ENCODE assay signal across 10 cellular contexts in the genomic region with DNA sequence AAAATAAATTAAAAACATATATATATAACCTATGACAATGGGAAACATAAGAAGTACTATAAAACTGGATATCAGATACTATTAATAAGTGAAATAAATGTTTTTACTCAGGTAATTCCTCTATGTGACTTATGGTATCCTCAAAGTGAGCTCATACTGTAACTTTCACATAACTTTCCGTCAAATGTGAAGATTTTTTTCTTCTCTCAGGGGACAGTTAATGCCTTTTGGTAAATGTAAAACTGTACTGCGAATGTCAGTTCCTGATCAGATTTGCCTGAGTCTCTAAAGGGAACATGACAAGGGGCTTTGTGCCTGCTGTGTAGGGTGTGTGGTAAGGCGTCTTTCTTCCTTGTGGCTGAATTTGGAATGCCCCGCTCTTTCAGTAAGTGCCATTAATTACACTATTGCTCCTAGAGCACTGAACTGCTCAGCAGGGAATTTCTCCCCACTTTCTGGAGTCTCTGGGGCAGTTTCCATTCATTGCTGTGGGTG.
DNase-seq lines count a peak whose midpoint lies in the region; ATAC-seq, FAIRE-seq and TF ChIP-seq lines count a peak whose summit lies in the region.
"Had no signal": no experiment of that assay in that cellular context is flagged by ENCODE, and none has a peak within 500 bp of the region (broad histone marks: within the 10 kb centered on the region; RNA-seq: fewer than 3 reads in every experiment).

No MANE protein-coding gene starts in this region.

- DNase-seq in stimulated activated naive CD8-positive, alpha-beta T cell treated with anti-CD3 and anti-CD28 coated beads, Interleukin-15, Interleukin-2, amounts not matched to agents 100 U/mL and 50 U/mL, for 24 hours = no peak
- DNase-seq in stimulated activated naive CD8-positive, alpha-beta T cell treated with anti-CD3 and anti-CD28 coated beads, Interleukin-15, amount 100 ng/mL, for 72 hours = no peak
- DNase-seq in chondrocyte (ENCODE audit: low spot score) = no peak
- no peak for DNase-seq in GM19239 (ENCODE audit: insufficient read length, low spot score)
- no peak for DNase-seq in NCI-H510A treated with DMSO at 0.1 percent for 48 hours (lab: John Stamatoyannopoulos, UW)
- DNase-seq in HPDE6-E6E7 (ENCODE audit: extremely low spot score) = no peak
- DNase-seq: stimulated activated CD4-positive, alpha-beta T cell treated with anti-CD3 and anti-CD28 coated beads, Interleukin-12 subunit alpha, Interleukin-12 subunit beta, amount 100 ng/mL, for 4 hours had no signal

- no peaks in the 10 kb centered on the region for H3K36me3 ChIP-seq in duodenal mucosa (ENCODE audit: control insufficient read depth in 1 of 2, insufficient read depth in 2 of 2, low read length in 2 of 2)

- H3K27me3 Mint-ChIP-seq in stimulated activated naive CD8-positive, alpha-beta T cell treated with anti-CD3 and anti-CD28 coated beads, Interleukin-15, amount 100 ng/mL, for 72 hours = no peaks in the 10 kb centered on the region
- no peaks in the 10 kb centered on the region for H3K27me3 Mint-ChIP-seq in chondrocyte (ENCODE audit: low read depth)
- H3K27me3 Mint-ChIP-seq: CD4-positive, CD25-positive, alpha-beta regulatory T cell had no signal

- TF ChIP-seq CTCF in chondrocyte (IDR thresholded peaks at IDR 0.05) = no peak

- peak overlapping the region; percentile 50 for H3K27ac ChIP-seq in duodenal mucosa (ENCODE audit: low read depth, low read length)

- H3K27ac Mint-ChIP-seq in stimulated activated naive CD8-positive, alpha-beta T cell treated with anti-CD3 and anti-CD28 coated beads, Interleukin-15, amount 100 ng/mL, for 72 hours = peak overlapping the region in 1 of 2 donors; percentile 53
- H3K27ac Mint-ChIP-seq in chondrocyte (ENCODE audit: unreplicated experiment) = no peak overlapping the region
- H3K27ac Mint-ChIP-seq: CD4-positive, CD25-positive, alpha-beta regulatory T cell had no signal

- H3K36me3 Mint-ChIP-seq in chondrocyte (ENCODE audit: low read depth) = peaks cover 5% of the 10 kb centered on the region
- H3K36me3 Mint-ChIP-seq: CD4-positive, CD25-positive, alpha-beta regulatory T cell had no signal

- peaks cover 6 to 14% of the 10 kb centered on the region in 2 donors for H3K9me3 Mint-ChIP-seq in stimulated activated naive CD8-positive, alpha-beta T cell treated with anti-CD3 and anti-CD28 coated beads, Interleukin-15, amount 100 ng/mL, for 72 hours
- peaks cover 7% of the 10 kb centered on the region for H3K9me3 Mint-ChIP-seq in chondrocyte (ENCODE audit: low read depth)

- no peak overlapping the region for H3K4me3 ChIP-seq in duodenal mucosa (ENCODE audit: low read depth in 1 of 2, low read length in 2 of 2)

- no peaks in the 10 kb centered on the region for H3K27me3 ChIP-seq in duodenal mucosa (ENCODE audit: control insufficient read depth in 1 of 2, insufficient read depth in 2 of 2, low read length in 2 of 2)

- no peaks in the 10 kb centered on the region for H3K9me3 ChIP-seq in duodenal mucosa (ENCODE audit: control insufficient read depth in 1 of 2, low read length in 2 of 2)

- peak overlapping the region in 1 of 2 donors; percentile 9 for H3K9ac ChIP-seq in duodenal mucosa (ENCODE audit: low read depth in 1 of 2, low read length in 2 of 2)

- no peak for FAIRE-seq in GM19239 (lab: Jason Lieb, UNC)

- H3K4me3 Mint-ChIP-seq in stimulated activated naive CD8-positive, alpha-beta T cell treated with anti-CD3 and anti-CD28 coated beads, Interleukin-15, amount 100 ng/mL, for 72 hours = peak overlapping the region in 1 of 2 donors; percentile 25
- H3K4me3 Mint-ChIP-seq in chondrocyte (ENCODE audit: unreplicated experiment) = no peak overlapping the region
- H3K4me3 Mint-ChIP-seq: CD4-positive, CD25-positive, alpha-beta regulatory T cell had no signal

- peaks cover 6 to 7% of the 10 kb centered on the region in 2 donors for H3K4me1 ChIP-seq in duodenal mucosa (ENCODE audit: control insufficient read depth in 1 of 2, insufficient read depth in 2 of 2, low read length in 2 of 2)

- ATAC-seq in stimulated activated naive CD8-positive, alpha-beta T cell treated with anti-CD3 and anti-CD28 coated beads, Interleukin-15, Interleukin-2, amounts not matched to agents 100 U/mL and 50 U/mL, for 24 hours = peak; percentile 14
- ATAC-seq in stimulated activated naive CD8-positive, alpha-beta T cell treated with anti-CD3 and anti-CD28 coated beads, Interleukin-15, amount 100 ng/mL, for 72 hours = no peak
- peak; percentile 34 for ATAC-seq in HG03432 (IDR thresholded peaks at IDR 0.05; ENCODE audit: unreplicated experiment)

- H3K4me1 Mint-ChIP-seq in stimulated activated naive CD8-positive, alpha-beta T cell treated with anti-CD3 and anti-CD28 coated beads, Interleukin-15, amount 100 ng/mL, for 72 hours = peaks cover 38% of the 10 kb centered on the region
- H3K4me1 Mint-ChIP-seq in chondrocyte (ENCODE audit: low read depth) = peaks cover 27% of the 10 kb centered on the region
